In the genomic region with DNA sequence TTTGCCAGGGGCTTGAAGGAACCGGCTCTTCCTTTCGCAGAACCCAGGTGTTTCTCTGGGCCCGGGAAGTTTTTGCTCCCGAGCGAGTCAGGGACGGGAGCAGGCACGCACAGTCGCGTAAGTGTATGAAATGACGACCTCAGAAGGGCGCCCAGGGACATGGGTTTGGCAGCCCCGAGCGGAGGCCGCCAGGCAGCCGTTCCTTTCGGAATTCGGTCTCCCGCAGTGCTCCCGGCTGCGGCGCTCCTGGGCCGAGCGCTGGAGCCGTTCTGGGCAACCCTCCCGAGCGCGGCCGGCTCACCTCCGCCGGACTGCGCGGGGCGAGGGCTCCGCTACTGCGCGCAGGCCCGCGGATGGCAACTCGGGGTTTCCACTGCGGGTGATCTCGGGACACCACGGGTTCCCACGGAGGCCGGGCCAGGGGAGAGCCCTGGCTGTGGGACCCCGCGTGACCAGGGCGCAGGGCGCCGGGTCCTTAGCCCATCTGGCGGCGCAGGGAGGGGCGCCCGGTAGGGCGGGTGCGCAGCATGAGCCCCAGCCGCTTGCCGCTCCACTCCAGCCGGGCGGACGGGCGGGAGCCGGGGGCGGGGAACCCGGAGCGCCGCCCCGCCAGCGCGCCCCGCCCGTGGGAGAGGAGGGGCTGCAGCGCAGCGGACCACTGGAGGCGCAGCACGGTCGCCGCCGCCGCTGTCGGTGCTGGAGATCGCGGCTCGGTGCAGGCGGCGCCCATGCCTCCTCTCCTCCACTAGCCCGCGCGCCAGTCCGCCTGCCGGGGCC, we compare ENCODE assay signal across 8 cellular contexts. TPM values are rescaled to one million over a fixed set of nuclear protein-coding genes. Genes with fewer than 3 reads are reported as not detected.
DNase-seq lines count a peak whose midpoint lies in the region; ATAC-seq and TF ChIP-seq lines count a peak whose summit lies in the region.

A gene (plus strand): TSS at position 690 of the 777 bp plus-strand sequence. CDS start 111,673 bp downstream, outside the sequence.

- H3K9me3 ChIP-seq in mononuclear cell (ENCODE audit: low read depth, low read length): no peaks in the 10 kb centered on the region

- TF ChIP-seq CTCF in C4-2B (conservative IDR thresholded peaks at IDR 0.05): peak; percentile 31

- ATAC-seq in GM19372 (IDR thresholded peaks at IDR 0.05; ENCODE audit: low read depth, unreplicated experiment): peak; percentile 90
- ATAC-seq in HG03457 (IDR thresholded peaks at IDR 0.05; ENCODE audit: unreplicated experiment): peak; percentile 95

- peak; percentile 51 for DNase-seq in NCI-H748 treated with DMSO at 0.1 percent for 48 hours (lab: John Stamatoyannopoulos, UW)
- peak; percentile 81 for DNase-seq in activated CD8-positive, alpha-beta memory T cell treated with anti-CD3 and anti-CD28 coated beads, Interleukin-2, amount 50 U/mL, for 48 hours
- peak; percentile 31 for DNase-seq in epithelial cell of prostate (ENCODE audit: low read depth, low spot score)
- DNase-seq in stimulated activated CD8-positive, alpha-beta memory T cell treated with anti-CD3 and anti-CD28 coated beads, Interleukin-4, amount 100 ng/mL, for 24 hours (ENCODE audit: low read depth): peak; percentile 52

- peaks cover 68% of the 10 kb centered on the region for H3K27me3 ChIP-seq in mononuclear cell (ENCODE audit: insufficient read depth, low read length)

- H3K27ac ChIP-seq in C4-2B (peak within 1 kb of the TSS; percentile 81), epithelial cell of prostate (peak within 1 kb of the TSS; percentile 82)

- H3K4me3 ChIP-seq in mononuclear cell (ENCODE audit: low read length): peak within 1 kb of the TSS; percentile 24

- H3K4me1 ChIP-seq in mononuclear cell (ENCODE audit: insufficient read depth, low read length): peaks cover 17% of the 10 kb centered on the region

RNA-seq across cellular contexts. Expression of the gene that starts here (rescaled TPM):
- total RNA-seq in mononuclear cell: 0.21 TPM

Comparison
In these comparisons a context has a peak if more than half of its experiments do, and no peak if none do; other contexts are left out.
1. Peak in every context shown above with its lines: DNase-seq, ATAC-seq, H3K4me3 ChIP-seq and H3K27ac ChIP-seq.
2. DNase-seq: peak in every context shown above with its lines; median percentile 81 in activated CD8-positive, alpha-beta memory T cell treated with anti-CD3 and anti-CD28 coated beads, Interleukin-2, amount 50 U/mL, for 48 hours; 52 in stimulated activated CD8-positive, alpha-beta memory T cell treated with anti-CD3 and anti-CD28 coated beads, Interleukin-4, amount 100 ng/mL, for 24 hours; 51 in NCI-H748 treated with DMSO at 0.1 percent for 48 hours; 31 in epithelial cell of prostate.